ENCODE assay signal across 2 cellular contexts in genomic region chr16:83807327-83807709, GRCh38.
TF ChIP-seq lines count a peak whose summit lies in the region.

No MANE protein-coding gene starts in this region.

TF ChIP-seq in HCT116, 20 proteins besides CTCF, POLR2A, EP300 and RAD21 (continued from another document):
- TF ChIP-seq, protein P1, sequence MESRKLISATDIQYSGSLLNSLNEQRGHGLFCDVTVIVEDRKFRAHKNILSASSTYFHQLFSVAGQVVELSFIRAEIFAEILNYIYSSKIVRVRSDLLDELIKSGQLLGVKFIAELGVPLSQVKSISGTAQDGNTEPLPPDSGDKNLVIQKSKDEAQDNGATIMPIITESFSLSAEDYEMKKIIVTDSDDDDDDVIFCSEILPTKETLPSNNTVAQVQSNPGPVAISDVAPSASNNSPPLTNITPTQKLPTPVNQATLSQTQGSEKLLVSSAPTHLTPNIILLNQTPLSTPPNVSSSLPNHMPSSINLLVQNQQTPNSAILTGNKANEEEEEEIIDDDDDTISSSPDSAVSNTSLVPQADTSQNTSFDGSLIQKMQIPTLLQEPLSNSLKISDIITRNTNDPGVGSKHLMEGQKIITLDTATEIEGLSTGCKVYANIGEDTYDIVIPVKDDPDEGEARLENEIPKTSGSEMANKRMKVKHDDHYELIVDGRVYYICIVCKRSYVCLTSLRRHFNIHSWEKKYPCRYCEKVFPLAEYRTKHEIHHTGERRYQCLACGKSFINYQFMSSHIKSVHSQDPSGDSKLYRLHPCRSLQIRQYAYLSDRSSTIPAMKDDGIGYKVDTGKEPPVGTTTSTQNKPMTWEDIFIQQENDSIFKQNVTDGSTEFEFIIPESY (IDR thresholded peaks at IDR 0.05; ENCODE audit: extremely low read depth, insufficient replicate concordance, low read length), result no peak
- TF ChIP-seq ZNF274 (IDR thresholded peaks at IDR 0.05; ENCODE audit: low read depth, low read length) (no peak), SIN3A (IDR thresholded peaks at IDR 0.05; ENCODE audit: low read depth) (no peak), ELF1 (IDR thresholded peaks at IDR 0.05; ENCODE audit: borderline replicate concordance, low read depth) (no peak), POLR2AphosphoS5 (IDR thresholded peaks at IDR 0.05; ENCODE audit: low read depth, low read length) (no peak), CBX3 (IDR thresholded peaks at IDR 0.05; ENCODE audit: low read depth) (no peak)
- TF ChIP-seq, protein P2, sequence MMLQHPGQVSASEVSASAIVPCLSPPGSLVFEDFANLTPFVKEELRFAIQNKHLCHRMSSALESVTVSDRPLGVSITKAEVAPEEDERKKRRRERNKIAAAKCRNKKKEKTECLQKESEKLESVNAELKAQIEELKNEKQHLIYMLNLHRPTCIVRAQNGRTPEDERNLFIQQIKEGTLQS (IDR thresholded peaks at IDR 0.05), result no peak

TF ChIP-seq in K562, 482 proteins besides CTCF, POLR2A, EP300 and RAD21 (continued from another document):
- TF ChIP-seq, protein P3, sequence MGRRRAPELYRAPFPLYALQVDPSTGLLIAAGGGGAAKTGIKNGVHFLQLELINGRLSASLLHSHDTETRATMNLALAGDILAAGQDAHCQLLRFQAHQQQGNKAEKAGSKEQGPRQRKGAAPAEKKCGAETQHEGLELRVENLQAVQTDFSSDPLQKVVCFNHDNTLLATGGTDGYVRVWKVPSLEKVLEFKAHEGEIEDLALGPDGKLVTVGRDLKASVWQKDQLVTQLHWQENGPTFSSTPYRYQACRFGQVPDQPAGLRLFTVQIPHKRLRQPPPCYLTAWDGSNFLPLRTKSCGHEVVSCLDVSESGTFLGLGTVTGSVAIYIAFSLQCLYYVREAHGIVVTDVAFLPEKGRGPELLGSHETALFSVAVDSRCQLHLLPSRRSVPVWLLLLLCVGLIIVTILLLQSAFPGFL (CRISPR knock-in tag; IDR thresholded peaks at IDR 0.05), result no peak
- TF ChIP-seq MEIS2 (IDR thresholded peaks at IDR 0.05; ENCODE audit: partially characterized antibody), result no peak
- no peak for TF ChIP-seq EHMT2 (IDR thresholded peaks at IDR 0.05)
- TF ChIP-seq ZNF24 (IDR thresholded peaks at IDR 0.05), result no peak
- TF ChIP-seq KDM2B (CRISPR knock-in tag; IDR thresholded peaks at IDR 0.05), result no peak
- TF ChIP-seq ZBTB11 (CRISPR knock-in tag; IDR thresholded peaks at IDR 0.05), result no peak
- no peak for TF ChIP-seq KLF16 (IDR thresholded peaks at IDR 0.05)
- no peak for TF ChIP-seq NONO (IDR thresholded peaks at IDR 0.05; ENCODE audit: low read depth in 2 of 2, low read length in 1 of 2)
- TF ChIP-seq ZNF133 (CRISPR knock-in tag; IDR thresholded peaks at IDR 0.05), result no peak
TF ChIP-seq in K562: peak in this region for 0.
